ENCODE assay signal across 8 cellular contexts in genomic region chr1:27526569-27527222, GRCh38. TPM values are rescaled to one million over a fixed set of nuclear protein-coding genes. Genes with fewer than 3 reads are reported as not detected.
DNase-seq lines count a peak whose midpoint lies in the region; ATAC-seq, FAIRE-seq and TF ChIP-seq lines count a peak whose summit lies in the region.

No MANE protein-coding gene starts in this region.

- DNase-seq in CD1c-positive myeloid dendritic cell (ENCODE audit: extremely low spot score) (peak; percentile 54), adrenal gland (no peak), pancreas (no peak), AG20443 (ENCODE audit: low spot score) (no peak), posterior vena cava (ENCODE audit: low spot score) (no peak), cerebellar nuclear complex (lab: John Stamatoyannopoulos, UW) (no peak)

- H3K9me3 ChIP-seq in HUES48 (ENCODE audit: control insufficient read depth, insufficient read depth, low read length) (no peaks in the 10 kb centered on the region), adrenal gland (replicated peaks in 1 of 3) (no peaks in the 10 kb centered on the region), muscle layer of colon (ENCODE audit: low read length) (no peaks in the 10 kb centered on the region), pancreas (no peaks in the 10 kb centered on the region)

- no peak for TF ChIP-seq POLR2A in adrenal gland (IDR thresholded peaks at IDR 0.05)

- H3K4me3 ChIP-seq in HUES48 (ENCODE audit: low read depth, low read length) = peak overlapping the region; percentile 61
- H3K4me3 ChIP-seq in adrenal gland = no peak overlapping the region
- H3K4me3 ChIP-seq in muscle layer of colon (ENCODE audit: low read depth in 1 of 2, low read length in 2 of 2) = peak overlapping the region; percentile 30 to 67
- peak overlapping the region in 1 of 4 donors; percentile 17 for H3K4me3 ChIP-seq in pancreas

- 34 to 52% (median 42%) methylated on average over 7 to 10 of the region's 10 CpGs for WGBS in adrenal gland, 4 donors
- WGBS in pancreas, 2 donors = 57 to 70% methylated on average over 10 of the region's 10 CpGs

- H3K36me3 ChIP-seq in HUES48 (ENCODE audit: control insufficient read depth, insufficient read depth, low read length) = no peaks in the 10 kb centered on the region
- no peaks in the 10 kb centered on the region for H3K36me3 ChIP-seq in adrenal gland (replicated peaks in 1 of 2)
- H3K36me3 ChIP-seq in muscle layer of colon (ENCODE audit: insufficient read depth, low read length) = peaks cover 4% of the 10 kb centered on the region
- H3K36me3 ChIP-seq in pancreas = no peaks in the 10 kb centered on the region

- H3K9ac ChIP-seq in HUES48 (ENCODE audit: low read depth, low read length) = 0 out of 2 replicates have a peak overlapping the region, but pooled peaks have one; percentile 13
- H3K9ac ChIP-seq in muscle layer of colon (ENCODE audit: low read length) = peak overlapping the region; percentile 35

- FAIRE-seq in pancreas (lab: Jason Lieb, UNC) = no peak

- H3K4me1 ChIP-seq in HUES48 (ENCODE audit: control insufficient read depth, insufficient read depth, low read length) (peaks cover 42% of the 10 kb centered on the region), adrenal gland (replicated peaks in 1 of 2) (peaks cover 51 to 70% of the 10 kb centered on the region in 2 donors), muscle layer of colon (ENCODE audit: insufficient read depth, low read length) (peaks cover 78% of the 10 kb centered on the region), pancreas (no peaks in the 10 kb centered on the region)

- ATAC-seq in pancreas = no peak

- intact Hi-C loops in adrenal gland (cut with DNase I) = no loop called here
- intact Hi-C loops in pancreas (cut with DNase I) = no loop called here
- intact Hi-C loops in posterior vena cava (cut with DNase I) = no loop called here

- H3K27me3 ChIP-seq in HUES48 (ENCODE audit: control insufficient read depth, insufficient read depth, low read length) (peaks cover 6% of the 10 kb centered on the region; the same call in 1 of the 2 replicates), adrenal gland (no peaks in the 10 kb centered on the region), muscle layer of colon (ENCODE audit: control insufficient read depth in 1 of 2, insufficient read depth in 2 of 2, low read length in 2 of 2) (no peaks in the 10 kb centered on the region), pancreas (no peaks in the 10 kb centered on the region)

- TF ChIP-seq CTCF in adrenal gland (IDR thresholded peaks at IDR 0.05) = no peak
- no peak for TF ChIP-seq CTCF in pancreas (IDR thresholded peaks at IDR 0.05)

- H3K27ac ChIP-seq in HUES48 (ENCODE audit: low read depth, low read length) (peak overlapping the region; percentile 87), adrenal gland (peak overlapping the region in 4 of 5 donors; percentile 72 to 94 (median 88)), muscle layer of colon (ENCODE audit: low read depth, low read length) (peak overlapping the region; percentile 80), pancreas (peak overlapping the region in 1 of 4 donors; percentile 37)

RNA-seq across cellular contexts. Expression of gene WASF2, which starts 36.7 kb away (rescaled TPM):
- total RNA-seq in adrenal gland (100 to 1,000 TPM in 4 of 8 donors, 10 to 100 TPM in 4; 47.3 to 159 (median 93.4) TPM), pancreas (10 to 100 TPM; 42.2 to 83.2 (median 54.5) TPM), posterior vena cava (100 to 1,000 TPM; 154 to 155 TPM)
- polyA plus RNA-seq in adrenal gland (10 to 100 TPM; 18.9 to 94.6 (median 29.0) TPM), pancreas (10 to 100 TPM; 13.5 to 16.1 TPM)

Comparison
In these comparisons a context has a peak if more than half of its experiments do, and no peak if none do; other contexts are left out.
1. H3K4me3 ChIP-seq: peak in HUES48 (single experiment) and muscle layer of colon (2 of 2); none in adrenal gland (0 of 4).